21 cellular contexts compared by ENCODE assay signal in the genomic region with DNA sequence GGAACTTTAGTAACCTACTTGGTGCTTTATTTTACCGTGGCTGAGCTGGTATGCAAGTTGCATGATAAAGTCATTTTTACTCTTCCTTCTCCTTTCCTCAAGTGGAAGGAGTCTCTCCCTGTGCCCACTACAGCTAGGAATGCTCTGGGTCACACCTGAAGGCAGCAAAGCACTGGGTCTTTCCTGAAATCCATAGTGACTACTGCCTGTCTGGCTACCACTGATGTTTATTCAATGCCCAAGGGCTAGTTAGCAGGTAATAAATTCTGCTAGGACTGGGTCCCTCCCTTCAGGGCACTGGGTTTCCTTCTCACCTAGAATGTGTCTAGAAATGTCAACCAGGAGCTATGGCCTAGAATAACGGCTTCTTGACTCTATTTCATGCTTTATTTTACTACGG.
A peak's percentile ranks its signal among the peaks of the same experiment; 100 is the strongest.
DNase-seq lines count a peak whose midpoint lies in the region; FAIRE-seq and TF ChIP-seq lines count a peak whose summit lies in the region.
"Had no signal": no experiment of that assay in that cellular context is flagged by ENCODE, and none has a peak within 500 bp of the region (broad histone marks: within the 10 kb centered on the region; RNA-seq: fewer than 3 reads in every experiment).

No MANE protein-coding gene starts in this region.

- H2BK15ac ChIP-seq in H1 (ENCODE audit: low read length) (no peak overlapping the region), mesendoderm (replicated peaks; ENCODE audit: low read depth) (no peak overlapping the region)

- peak; percentile 24 for DNase-seq in DMS53 (lab: John Stamatoyannopoulos, UW)
- DNase-seq in DMS53 treated with DMSO at 0.1 percent for 48 hours (lab: John Stamatoyannopoulos, UW; ENCODE audit: unreplicated experiment) = no peak
- no peak for DNase-seq in H1 (ENCODE audit: low read depth in 1 of 2, low spot score in 2 of 2)
- peak; percentile 2 for DNase-seq in mesendoderm
- DNase-seq in trophoblast cell = peak; percentile 65 to 66
- DNase-seq in central memory CD4-positive, alpha-beta T cell = no peak
- DNase-seq in NCI-H1092 (lab: John Stamatoyannopoulos, UW) = no peak
- DNase-seq: AML-193; Caco-2; Calu3; CD4-positive, alpha-beta T cell; DMS79 treated with DMSO at 0.1 percent for 48 hours; GF-D8 had no signal

- H2AFZ ChIP-seq in H1 (ENCODE audit: low read length) (no peak overlapping the region), trophoblast cell (ENCODE audit: insufficient read depth, low read length, poor library complexity) (no peak overlapping the region)

- H3K79me2 ChIP-seq in H1 (ENCODE audit: control insufficient read depth in 1 of 2, insufficient read depth in 2 of 2, low read length in 2 of 2) (no peaks in the 10 kb centered on the region), mesendoderm (ENCODE audit: control insufficient read depth, insufficient read depth, low read length) (no peaks in the 10 kb centered on the region), trophoblast cell (ENCODE audit: control insufficient read depth, insufficient read depth, low read length, poor library complexity) (no peaks in the 10 kb centered on the region)

- H2AK5ac ChIP-seq in H1 (ENCODE audit: low read depth, low read length) (no peak overlapping the region), mesendoderm (ENCODE audit: low read length) (no peak overlapping the region), trophoblast cell (ENCODE audit: low read length) (no peak overlapping the region)

- 0 out of 2 replicates have a peak overlapping the region, but pooled peaks have one; percentile 68 for H2BK12ac ChIP-seq in H1 (ENCODE audit: low read depth, low read length)
- no peak overlapping the region for H2BK12ac ChIP-seq in trophoblast cell (ENCODE audit: low read length)

- POLR2A ChIA-PET in H1 (lab: Charles Lee; ENCODE audit: partially characterized antibody) = no interaction called here

- H3K18ac ChIP-seq in H1 (ENCODE audit: extremely low read depth, low read length) (no peak overlapping the region), mesendoderm (ENCODE audit: low read length) (no peak overlapping the region), trophoblast cell (ENCODE audit: low read length) (no peak overlapping the region)

- H3K56ac ChIP-seq in H1 (replicated peaks; ENCODE audit: insufficient read length, low read depth, low read length) = no peak overlapping the region
- no peak overlapping the region for H3K56ac ChIP-seq in mesendoderm (ENCODE audit: low read length)

- H3K4ac ChIP-seq in H1 (replicated peaks; ENCODE audit: insufficient read length, low read depth, low read length) (no peak overlapping the region), mesendoderm (ENCODE audit: low read depth, low read length) (no peak overlapping the region), trophoblast cell (ENCODE audit: low read depth, low read length) (no peak overlapping the region)

- TF ChIP-seq POLR2A in H1 (IDR thresholded peaks at IDR 0.05; ENCODE audit: control extremely low read depth in 1 of 2, low read depth in 2 of 2, low read length in 2 of 2) = no peak

- no peak for FAIRE-seq in H1 (lab: Jason Lieb, UNC)
- FAIRE-seq: A549, D721Med, G401.6, GM12891, GM19239 had no signal

- no peaks in the 10 kb centered on the region for H3K9me3 ChIP-seq in H1 (ENCODE audit: insufficient read depth in 2 of 2, low read depth in 1 of 2, low read length in 1 of 2)
- H3K9me3 ChIP-seq in trophoblast cell (ENCODE audit: insufficient read depth, low read depth, low read length) = no peaks in the 10 kb centered on the region
- H3K9me3 ChIP-seq: A549; BLaER1 treated with 17β-estradiol and CSF1 and Interleukin-3, amounts not matched to agents 10 nM and 100 nM; Caco-2 had no signal

- H3K36me3 ChIP-seq in H1 (ENCODE audit: control insufficient read depth in 2 of 4, insufficient read depth in 4 of 4, low read length in 3 of 4) (no peaks in the 10 kb centered on the region), mesendoderm (ENCODE audit: control insufficient read depth, insufficient read depth, low read length) (no peaks in the 10 kb centered on the region), trophoblast cell (ENCODE audit: control insufficient read depth in 1 of 2, insufficient read depth in 2 of 2, low read length in 2 of 2) (no peaks in the 10 kb centered on the region)
- H3K36me3 ChIP-seq: BLaER1 treated with 17β-estradiol and CSF1 and Interleukin-3, amounts not matched to agents 10 nM and 100 nM had no signal

- H3K23ac ChIP-seq in H1 (ENCODE audit: insufficient read length) (no peak overlapping the region), mesendoderm (ENCODE audit: low read length) (no peak overlapping the region), trophoblast cell (ENCODE audit: low read length) (no peak overlapping the region)

- H3K27me3 ChIP-seq in H1 (replicated peaks in 1 of 4; ENCODE audit: control insufficient read depth in 3 of 4, extremely low read depth in 1 of 4, insufficient read depth in 3 of 4, low read length in 3 of 4) (no peaks in the 10 kb centered on the region), mesendoderm (ENCODE audit: insufficient read depth, low read length, poor library complexity) (no peaks in the 10 kb centered on the region), trophoblast cell (ENCODE audit: insufficient read depth, low read length) (no peaks in the 10 kb centered on the region)
- H3K27me3 ChIP-seq: BLaER1 treated with 17β-estradiol and CSF1 and Interleukin-3, amounts not matched to agents 10 nM and 100 nM had no signal

- H4K20me1 ChIP-seq in H1 (replicated peaks in 1 of 2; ENCODE audit: control insufficient read depth in 1 of 2, insufficient read depth in 2 of 2, low read length in 2 of 2) = no peaks in the 10 kb centered on the region
- H4K20me1 ChIP-seq: BLaER1 treated with 17β-estradiol and CSF1 and Interleukin-3, amounts not matched to agents 10 nM and 100 nM had no signal

- H2BK120ac ChIP-seq in H1 (replicated peaks; ENCODE audit: low read depth, low read length) (no peak overlapping the region), mesendoderm (ENCODE audit: low read depth, low read length) (no peak overlapping the region), trophoblast cell (ENCODE audit: insufficient read depth, low read length, poor library complexity) (no peak overlapping the region)

- no peak for TF ChIP-seq RAD21 in H1 (IDR thresholded peaks at IDR 0.05 in 1 of 2, conservative IDR thresholded peaks at IDR 0.05 in 1 of 2; ENCODE audit: low read depth in 2 of 2, low read length in 2 of 2)

- H2BK5ac ChIP-seq in H1 (ENCODE audit: low read depth, low read length) (no peak overlapping the region), mesendoderm (ENCODE audit: low read length) (no peak overlapping the region), trophoblast cell (ENCODE audit: low read depth, low read length, poor library complexity) (no peak overlapping the region)

- H4K12ac ChIP-seq in trophoblast cell (ENCODE audit: low read depth, low read length) = no peak overlapping the region

- H3K79me1 ChIP-seq in H1 (ENCODE audit: low read depth, low read length) (no peaks in the 10 kb centered on the region), mesendoderm (ENCODE audit: low read length) (no peaks in the 10 kb centered on the region), trophoblast cell (ENCODE audit: low read length) (no peaks in the 10 kb centered on the region)

- H3K4me1 ChIP-seq in H1 (replicated peaks in 1 of 4; ENCODE audit: control insufficient read depth in 3 of 4, insufficient read depth in 4 of 4, low read length in 3 of 4) (peaks cover 0 to 2% (median 0%) of the 10 kb centered on the region in 4 experiments; a peak in 1 of 7 replicates), mesendoderm (ENCODE audit: control insufficient read depth, low read depth, low read length) (no peaks in the 10 kb centered on the region), trophoblast cell (ENCODE audit: control insufficient read depth in 1 of 2, insufficient read depth in 2 of 2, low read length in 2 of 2) (no peaks in the 10 kb centered on the region)
- H3K4me1 ChIP-seq: A549; BLaER1 treated with 17β-estradiol and CSF1 and Interleukin-3, amounts not matched to agents 10 nM and 100 nM; Caco-2 had no signal

- H3K14ac ChIP-seq in H1 (ENCODE audit: insufficient read length) = no peak overlapping the region
- H3K14ac ChIP-seq in trophoblast cell (ENCODE audit: low read length) = no peak overlapping the region

- no peak for TF ChIP-seq CTCF in H1 (IDR thresholded peaks at IDR 0.05; ENCODE audit: control extremely low read depth in 1 of 3, insufficient read depth in 1 of 3, low read depth in 1 of 3, low read length in 3 of 3)

- H3K9ac ChIP-seq in H1 (replicated peaks in 1 of 4; ENCODE audit: extremely low read depth in 1 of 4, low read depth in 3 of 4, low read length in 3 of 4) = no peak overlapping the region
- H3K9ac ChIP-seq in mesendoderm (ENCODE audit: low read length) = no peak overlapping the region
- no peak overlapping the region for H3K9ac ChIP-seq in trophoblast cell (ENCODE audit: low read length)
- H3K9ac ChIP-seq: BLaER1 treated with 17β-estradiol and CSF1 and Interleukin-3, amounts not matched to agents 10 nM and 100 nM had no signal

- H3K27ac ChIP-seq in H1 (ENCODE audit: low read depth, low read length) (no peak overlapping the region), mesendoderm (ENCODE audit: low read depth, low read length) (no peak overlapping the region), trophoblast cell (ENCODE audit: low read depth, low read length) (no peak overlapping the region)
- H3K27ac ChIP-seq: 22Rv1; A549; BLaER1 treated with 17β-estradiol and CSF1 and Interleukin-3, amounts not matched to agents 10 nM and 100 nM; C4-2B had no signal

- H4K5ac ChIP-seq in H1 (ENCODE audit: insufficient read length, low read depth, low read length) = no peak overlapping the region
- no peak overlapping the region for H4K5ac ChIP-seq in mesendoderm (ENCODE audit: low read length)

- WGBS in H1 (ENCODE audit: extremely low coverage in 1 of 2, insufficient coverage in 1 of 2, insufficient read length in 1 of 2, insufficient replicate concordance in 2 of 2, low coverage in 1 of 2, low lambda C conversion rate in 2 of 2, missing lambda C conversion rate in 1 of 2), 2 experiments = 100% methylated on average over 3 of the region's 3 CpGs; no CpG with 5 or more reads in 1 of the 2 experiments
- no CpG with 5 or more reads among the region's 3 CpGs for WGBS in mesendoderm (ENCODE audit: extremely low coverage, insufficient coverage, low lambda C conversion rate)
- WGBS in trophoblast cell (ENCODE audit: extremely low coverage, insufficient coverage, insufficient read length) = no CpG with 5 or more reads among the region's 3 CpGs

- no peak overlapping the region for H4K91ac ChIP-seq in H1 (replicated peaks; ENCODE audit: insufficient read length, low read length)
- H4K91ac ChIP-seq in trophoblast cell (ENCODE audit: low read depth, low read length) = no peak overlapping the region

- H3K4me2 ChIP-seq in H1 (ENCODE audit: insufficient read depth in 1 of 2, low read depth in 2 of 2, low read length in 2 of 2) (no peak overlapping the region), mesendoderm (ENCODE audit: low read length) (no peak overlapping the region), trophoblast cell (ENCODE audit: low read length) (no peak overlapping the region)
- H3K4me2 ChIP-seq: A549; BLaER1 treated with 17β-estradiol and CSF1 and Interleukin-3, amounts not matched to agents 10 nM and 100 nM had no signal

- no peak overlapping the region for H2BK20ac ChIP-seq in H1 (ENCODE audit: low read length)

- H3K4me3 ChIP-seq in H1 (ENCODE audit: extremely low read depth in 1 of 4, insufficient read depth in 2 of 4, low read depth in 3 of 4, low read length in 4 of 4) = no peak overlapping the region
- no peak overlapping the region for H3K4me3 ChIP-seq in mesendoderm (ENCODE audit: low read length)
- H3K4me3 ChIP-seq in trophoblast cell (ENCODE audit: low read depth, low read length) = no peak overlapping the region
- H3K4me3 ChIP-seq: A549; BLaER1 treated with 17β-estradiol and CSF1 and Interleukin-3, amounts not matched to agents 10 nM and 100 nM had no signal

- H4K8ac ChIP-seq in H1 (ENCODE audit: extremely low read depth, insufficient read depth, low read length) (no peak overlapping the region), mesendoderm (ENCODE audit: low read depth, low read length) (no peak overlapping the region), trophoblast cell (ENCODE audit: low read depth, low read length) (no peak overlapping the region)

- TF ChIP-seq EP300 in H1 (IDR thresholded peaks at IDR 0.05; ENCODE audit: borderline replicate concordance in 1 of 2, low read depth in 2 of 2, low read length in 2 of 2) = no peak

- H3K23me2 ChIP-seq in H1 (ENCODE audit: low read depth, low read length) = no peaks in the 10 kb centered on the region

- CTCF ChIA-PET in H1 (lab: Charles Lee; ENCODE audit: partially characterized antibody) = interaction anchor here (0.8 to 2.3 kb wide), 4 partner anchors 10 to 172 kb away, joined by 3 to 8 read pairs (median 4); no protein-coding TSS in a partner anchor

Comparison
In these comparisons a context has a peak if more than half of its experiments do, and no peak if none do; other contexts are left out.
1. DNase-seq: peak in DMS53 (single experiment), mesendoderm (single experiment) and trophoblast cell (2 of 2); none in DMS53 treated with DMSO at 0.1 percent for 48 hours (single experiment), H1 (0 of 2), central memory CD4-positive, alpha-beta T cell (single experiment) and NCI-H1092 (single experiment).